10 cellular contexts compared by ENCODE assay signal in the genomic region with DNA sequence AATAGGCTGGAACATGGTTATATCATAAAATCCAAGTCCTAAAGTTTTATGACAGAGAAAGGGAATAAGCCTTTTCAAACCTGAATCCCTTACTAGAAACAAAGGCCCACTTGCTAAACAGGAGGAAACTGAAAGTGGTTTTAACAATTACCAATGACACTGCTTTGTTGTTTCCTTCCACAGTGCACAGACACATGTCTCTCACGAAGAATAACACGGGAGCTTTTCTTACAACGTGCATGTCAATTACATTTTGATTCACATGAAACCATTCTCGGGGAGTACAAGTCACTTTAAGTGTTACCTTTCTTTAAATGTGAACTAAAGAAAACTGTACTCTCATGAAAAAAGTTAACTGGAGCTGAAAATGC. TPM values are rescaled to one million over a fixed set of nuclear protein-coding genes. Genes with fewer than 3 reads are reported as not detected.
DNase-seq lines count a peak whose midpoint lies in the region; ATAC-seq and TF ChIP-seq lines count a peak whose summit lies in the region.
"Had no signal": no experiment of that assay in that cellular context is flagged by ENCODE, and none has a peak within 500 bp of the region (broad histone marks: within the 10 kb centered on the region; RNA-seq: fewer than 3 reads in every experiment).

No MANE protein-coding gene starts in this region.

- peaks cover 6% of the 10 kb centered on the region; the same call in 1 of the 2 replicates for H3K27me3 ChIP-seq in OCI-LY3 (ENCODE audit: low read depth, low read length)
- no peaks in the 10 kb centered on the region for H3K27me3 ChIP-seq in endocrine pancreas (ENCODE audit: control insufficient read depth, insufficient read depth, low read length)
- peaks cover 0 to 4% (median 0%) of the 10 kb centered on the region in 3 donors for H3K27me3 ChIP-seq in psoas muscle (ENCODE audit: insufficient read depth in 3 of 3, low read length in 2 of 3)
- H3K27me3 ChIP-seq: right atrium auricular region had no signal

- H2AFZ ChIP-seq in OCI-LY3 (ENCODE audit: low read depth, low read length): no peak overlapping the region

- H3K9ac ChIP-seq in OCI-LY3 (ENCODE audit: low read length): peak overlapping the region; percentile 89; the same call in 1 of the 2 replicates
- peak overlapping the region; percentile 49 for H3K9ac ChIP-seq in endocrine pancreas (ENCODE audit: control insufficient read depth, insufficient read depth, low read length)

- H3K36me3 ChIP-seq in OCI-LY3 (replicated peaks; ENCODE audit: low read depth, low read length) (peaks cover 5% of the 10 kb centered on the region), endocrine pancreas (ENCODE audit: control insufficient read depth, insufficient read depth, low read length) (no peaks in the 10 kb centered on the region), psoas muscle (ENCODE audit: insufficient read depth in 1 of 2, low read depth in 1 of 2) (peaks cover 4 to 22% of the 10 kb centered on the region in 2 donors)
- H3K36me3 ChIP-seq: right atrium auricular region had no signal

- 50 to 65% (median 52%) methylated on average over 4 of the region's 4 CpGs for WGBS in psoas muscle, 3 donors

- peaks cover 12% of the 10 kb centered on the region for H3K27me3 Mint-ChIP-seq in activated CD4-positive, alpha-beta T cell treated with anti-CD3 and anti-CD28 coated beads, Interleukin-2, amount 10 ng/mL, durations not matched to agents 24 days and 14 days

- peak overlapping the region; percentile 99 for H3K4me3 Mint-ChIP-seq in activated CD4-positive, alpha-beta T cell treated with anti-CD3 and anti-CD28 coated beads, Interleukin-2, amount 10 ng/mL, durations not matched to agents 24 days and 14 days

- H3K4me2 ChIP-seq in OCI-LY3 (ENCODE audit: low read length): peak overlapping the region; percentile 92

- H3K79me2 ChIP-seq in OCI-LY3 (ENCODE audit: low read length): peaks cover 16% of the 10 kb centered on the region

- intact Hi-C loops in activated CD4-positive, alpha-beta T cell treated with anti-CD3 and anti-CD28 coated beads, Interleukin-2, amount 10 ng/mL, durations not matched to agents 24 days and 14 days (cut with micrococcal nuclease): loop anchor here (2.0 to 10.0 kb wide), 4 partner anchors 137 to 1669 kb away; a partner anchor contains a TSS
- intact Hi-C loops in psoas muscle (cut with DNase I) (loop anchor here (2.0 to 10.0 kb wide), 4 partner anchors 203 to 496 kb away; a partner anchor contains a TSS), Right ventricle myocardium superior (cut with DNase I) (loop anchor here (5.0 to 10.0 kb wide), 3 partner anchors 201 to 521 kb away; a partner anchor contains a TSS)

- ATAC-seq in psoas muscle (no peak), Right ventricle myocardium superior (ENCODE audit: poor library complexity) (no peak), GM19035 (IDR thresholded peaks at IDR 0.05; ENCODE audit: unreplicated experiment) (no peak)

- peak; percentile 71 for DNase-seq in activated CD4-positive, alpha-beta T cell treated with anti-CD3 and anti-CD28 coated beads, Interleukin-2, amount 10 ng/mL, durations not matched to agents 24 days and 14 days
- no peak for DNase-seq in activated CD4-positive, alpha-beta T cell treated with anti-CD3 and anti-CD28 coated beads for 48 hours
- DNase-seq in psoas muscle (no peak), Right ventricle myocardium superior (no peak)
- no peak for DNase-seq in activated effector memory CD4-positive, alpha-beta T cell treated with anti-CD3 and anti-CD28 coated beads, Interleukin-2, amount 50 U/mL, for 16 hours
- DNase-seq: NCI-H1436 treated with DMSO at 0.1 percent for 48 hours had no signal

- H3K27ac ChIP-seq in OCI-LY3 (ENCODE audit: low read length): no peak overlapping the region
- no peak overlapping the region for H3K27ac ChIP-seq in psoas muscle

- H3K4me3 ChIP-seq in OCI-LY3 (ENCODE audit: low read length) (peak overlapping the region; percentile 89), endocrine pancreas (ENCODE audit: control insufficient read depth, insufficient read depth, low read length) (peak overlapping the region; percentile 92), psoas muscle (peak overlapping the region; percentile 85)

- H3K4me1 ChIP-seq in OCI-LY3 (ENCODE audit: low read length): peaks cover 14% of the 10 kb centered on the region
- peaks cover 27% of the 10 kb centered on the region for H3K4me1 ChIP-seq in endocrine pancreas (ENCODE audit: control insufficient read depth, insufficient read depth, low read length)
- peaks cover 11% of the 10 kb centered on the region for H3K4me1 ChIP-seq in psoas muscle

- H3K9me3 ChIP-seq in OCI-LY3 (ENCODE audit: insufficient read depth, low read length) (peaks cover 4% of the 10 kb centered on the region; the same call in 1 of the 2 replicates), endocrine pancreas (ENCODE audit: control insufficient read depth, low read length) (no peaks in the 10 kb centered on the region), psoas muscle (peaks cover 7% of the 10 kb centered on the region)

- H3K27ac Mint-ChIP-seq in activated CD4-positive, alpha-beta T cell treated with anti-CD3 and anti-CD28 coated beads, Interleukin-2, amount 10 ng/mL, durations not matched to agents 24 days and 14 days: peak overlapping the region; percentile 100

- TF ChIP-seq CTCF in OCI-LY3 (IDR thresholded peaks at IDR 0.05; ENCODE audit: low read depth, low read length) (no peak), psoas muscle (IDR thresholded peaks at IDR 0.05) (no peak)

- H3K4me1 Mint-ChIP-seq in activated CD4-positive, alpha-beta T cell treated with anti-CD3 and anti-CD28 coated beads, Interleukin-2, amount 10 ng/mL, durations not matched to agents 24 days and 14 days: peaks cover 30% of the 10 kb centered on the region

- H3K9me3 Mint-ChIP-seq in activated CD4-positive, alpha-beta T cell treated with anti-CD3 and anti-CD28 coated beads, Interleukin-2, amount 10 ng/mL, durations not matched to agents 24 days and 14 days: peaks cover 7% of the 10 kb centered on the region

- peaks cover 9% of the 10 kb centered on the region for H3K36me3 Mint-ChIP-seq in activated CD4-positive, alpha-beta T cell treated with anti-CD3 and anti-CD28 coated beads, Interleukin-2, amount 10 ng/mL, durations not matched to agents 24 days and 14 days (ENCODE audit: low read depth)

- no peaks in the 10 kb centered on the region for H4K20me1 ChIP-seq in OCI-LY3 (ENCODE audit: insufficient read depth, low read length)

RNA-seq across cellular contexts. Expression of a gene that starts 1.4 kb away (rescaled TPM):
- total RNA-seq in activated CD4-positive, alpha-beta T cell treated with anti-CD3 and anti-CD28 coated beads, Interleukin-2, amount 10 ng/mL, durations not matched to agents 24 days and 14 days: 73.0 and 74.2 TPM in 2 replicates
- total RNA-seq in psoas muscle: 100 to 1,000 TPM in 2 of 4 donors, 10 to 100 TPM in 2; 70.5 to 105 (median 93.7) TPM
- polyA plus RNA-seq in psoas muscle: 100 to 1,000 TPM in 2 of 3 donors, 10 to 100 TPM in 1; 96.5 to 131 (median 124) TPM
- total RNA-seq in Right ventricle myocardium superior: 136 TPM
